15 cellular contexts compared by ENCODE assay signal in genomic region chr7:79293655-79294142, GRCh38.
A peak's percentile ranks its signal among the peaks of the same experiment; 100 is the strongest.
DNase-seq lines count a peak whose midpoint lies in the region; ATAC-seq and TF ChIP-seq lines count a peak whose summit lies in the region.
"Had no signal": no experiment of that assay in that cellular context is flagged by ENCODE, and none has a peak within 500 bp of the region (broad histone marks: within the 10 kb centered on the region; RNA-seq: fewer than 3 reads in every experiment).

No MANE protein-coding gene starts in this region.

- no peak overlapping the region for H2AFZ ChIP-seq in GM23248

- H3K27me3 Mint-ChIP-seq in MCF 10A (ENCODE audit: insufficient read depth, unreplicated experiment): no peaks in the 10 kb centered on the region

- H3K79me2 ChIP-seq in GM23248 (ENCODE audit: insufficient read depth): no peaks in the 10 kb centered on the region

- WGBS in right lobe of liver (ENCODE audit: insufficient coverage, low coverage, low lambda C conversion rate, missing lambda C conversion rate): 72% methylated on average over 7 of the region's 7 CpGs
- WGBS in GM23248 (ENCODE audit: low coverage in 1 of 2, low lambda C conversion rate in 2 of 2, missing lambda C conversion rate in 2 of 2), 2 experiments: 91 to 93% methylated on average over 7 of the region's 7 CpGs

- no peak overlapping the region for H3K27ac Mint-ChIP-seq in MCF 10A (ENCODE audit: low read depth, unreplicated experiment)
- H3K27ac Mint-ChIP-seq: activated T-helper 1 cell treated with anti-CD3 and anti-CD28 coated beads, Interleukin-12 subunit alpha, Interleukin-12 subunit beta, Interleukin-2, Interleukin-4 antibody, amounts not matched to agents 30 ng/mL and 10 ng/mL and 1 ng/mL, durations not matched to agents 14 hours and 24 hours and 36 hours had no signal

- H3K9me3 ChIP-seq in right lobe of liver (no peaks in the 10 kb centered on the region), GM23248 (ENCODE audit: low read depth) (no peaks in the 10 kb centered on the region)
- H3K9me3 ChIP-seq: BLaER1, MG63, ovary had no signal

- H3K4me1 Mint-ChIP-seq in MCF 10A (ENCODE audit: insufficient read depth, unreplicated experiment): peaks cover 19% of the 10 kb centered on the region

- H3K4me3 ChIP-seq in right lobe of liver: no peak overlapping the region
- H3K4me3 ChIP-seq in GM23248: no peak overlapping the region
- H3K4me3 ChIP-seq: BLaER1, MG63, ovary had no signal

- TF ChIP-seq POLR2A in right lobe of liver (IDR thresholded peaks at IDR 0.05): no peak

- intact Hi-C loops in MCF 10A (cut with micrococcal nuclease): no loop called here
- intact Hi-C loops in right lobe of liver (cut with DNase I): no loop called here

- H3K9ac ChIP-seq in GM23248: no peak overlapping the region
- H3K9ac ChIP-seq: BLaER1 had no signal

- H3K36me3 Mint-ChIP-seq in MCF 10A (ENCODE audit: insufficient read depth, unreplicated experiment): no peaks in the 10 kb centered on the region

- DNase-seq in DMS153 treated with DMSO at 0.1 percent for 48 hours (lab: John Stamatoyannopoulos, UW; ENCODE audit: unreplicated experiment) (peak; percentile 85), NCI-H2029 (lab: John Stamatoyannopoulos, UW) (peak; percentile 76), MCF 10A (ENCODE audit: unreplicated experiment) (peak; percentile 53), right lobe of liver (no peak), COR-L47 (lab: John Stamatoyannopoulos, UW) (no peak), GM23248 (no peak)
- no peak for DNase-seq in activated CD4-positive, alpha-beta T cell treated with anti-CD3 and anti-CD28 coated beads for 4 hours
- DNase-seq: activated CD4-positive, alpha-beta T cell treated with anti-CD3 and anti-CD28 coated beads for 1 hour; MG63; midbrain; NCI-H526 treated with DMSO at 0.1 percent for 48 hours; ovary had no signal

- H3K27ac ChIP-seq in right lobe of liver: no peak overlapping the region
- no peak overlapping the region for H3K27ac ChIP-seq in GM23248
- H3K27ac ChIP-seq: BLaER1, ovary had no signal

- no TSS peak for BruUV-seq in MCF 10A (replicated peaks; lab: Mats Ljungman, UMichigan)

- ATAC-seq in right lobe of liver (peak; percentile 51 to 98 (median 80)), GM21529 (IDR thresholded peaks at IDR 0.05; ENCODE audit: unreplicated experiment) (no peak)

- TF ChIP-seq CTCF in MCF 10A (IDR thresholded peaks at IDR 0.05; ENCODE audit: unreplicated experiment) (no peak), right lobe of liver (IDR thresholded peaks at IDR 0.05) (no peak)

- H4K20me1 ChIP-seq in GM23248 (ENCODE audit: insufficient read depth): no peaks in the 10 kb centered on the region
- H4K20me1 ChIP-seq: BLaER1 had no signal

- H3K9me2 ChIP-seq in GM23248 (ENCODE audit: insufficient read depth): no peaks in the 10 kb centered on the region; the same call in 1 of the 2 replicates

- no peaks in the 10 kb centered on the region for H3K9me3 Mint-ChIP-seq in MCF 10A (ENCODE audit: unreplicated experiment)
- H3K9me3 Mint-ChIP-seq: activated T-helper 1 cell treated with anti-CD3 and anti-CD28 coated beads, Interleukin-12 subunit alpha, Interleukin-12 subunit beta, Interleukin-2, Interleukin-4 antibody, amounts not matched to agents 30 ng/mL and 10 ng/mL and 1 ng/mL, durations not matched to agents 14 hours and 24 hours and 36 hours had no signal

- CTCF ChIA-PET in MCF 10A (lab: Yijun Ruan, JAX): interaction anchor here (0.7 to 1.6 kb wide), 3 partner anchors 12 to 70 kb away, joined by 3 to 5 read pairs (median 4); no protein-coding TSS in a partner anchor

- in situ Hi-C loops in GM23248 (cut with MboI): loop anchor here (25.0 kb wide), 1 partner anchor 744 kb away; no protein-coding TSS in a partner anchor

- H3K36me3 ChIP-seq in right lobe of liver (no peaks in the 10 kb centered on the region), GM23248 (ENCODE audit: low read depth) (no peaks in the 10 kb centered on the region)
- H3K36me3 ChIP-seq: BLaER1, MG63, ovary had no signal

- POLR2A ChIA-PET in MCF 10A (lab: Yijun Ruan, JAX): interaction anchor here (1.3 kb wide), 1 partner anchor 11 kb away, joined by 5 read pairs; no protein-coding TSS in a partner anchor

- peaks cover 21% of the 10 kb centered on the region for H3F3A ChIP-seq in GM23248 (ENCODE audit: insufficient read depth)

- H3K4me2 ChIP-seq in GM23248 (ENCODE audit: unreplicated experiment): no peak overlapping the region
- H3K4me2 ChIP-seq: BLaER1 had no signal

- H3K27me3 ChIP-seq in right lobe of liver: no peaks in the 10 kb centered on the region
- H3K27me3 ChIP-seq in GM23248 (replicated peaks; ENCODE audit: insufficient read depth): no peaks in the 10 kb centered on the region
- H3K27me3 ChIP-seq: BLaER1, MG63, ovary had no signal

- H3K4me3 Mint-ChIP-seq in MCF 10A (ENCODE audit: unreplicated experiment): no peak overlapping the region
- H3K4me3 Mint-ChIP-seq: activated T-helper 1 cell treated with anti-CD3 and anti-CD28 coated beads, Interleukin-12 subunit alpha, Interleukin-12 subunit beta, Interleukin-2, Interleukin-4 antibody, amounts not matched to agents 30 ng/mL and 10 ng/mL and 1 ng/mL, durations not matched to agents 14 hours and 24 hours and 36 hours had no signal

- H3K4me1 ChIP-seq in right lobe of liver (peaks cover 0 to 6% (median 0%) of the 10 kb centered on the region in 4 donors), GM23248 (ENCODE audit: insufficient read depth) (peaks cover 46% of the 10 kb centered on the region)
- H3K4me1 ChIP-seq: BLaER1 had no signal

Comparison
In these comparisons a context has a peak if more than half of its experiments do, and no peak if none do; other contexts are left out.
1. DNase-seq: peak in DMS153 treated with DMSO at 0.1 percent for 48 hours (single experiment), NCI-H2029 (single experiment) and MCF 10A (single experiment); none in right lobe of liver (0 of 3), COR-L47 (single experiment), GM23248 (single experiment) and activated CD4-positive, alpha-beta T cell treated with anti-CD3 and anti-CD28 coated beads for 4 hours (0 of 2).